ENCODE assay signal across 8 cellular contexts in the genomic region with DNA sequence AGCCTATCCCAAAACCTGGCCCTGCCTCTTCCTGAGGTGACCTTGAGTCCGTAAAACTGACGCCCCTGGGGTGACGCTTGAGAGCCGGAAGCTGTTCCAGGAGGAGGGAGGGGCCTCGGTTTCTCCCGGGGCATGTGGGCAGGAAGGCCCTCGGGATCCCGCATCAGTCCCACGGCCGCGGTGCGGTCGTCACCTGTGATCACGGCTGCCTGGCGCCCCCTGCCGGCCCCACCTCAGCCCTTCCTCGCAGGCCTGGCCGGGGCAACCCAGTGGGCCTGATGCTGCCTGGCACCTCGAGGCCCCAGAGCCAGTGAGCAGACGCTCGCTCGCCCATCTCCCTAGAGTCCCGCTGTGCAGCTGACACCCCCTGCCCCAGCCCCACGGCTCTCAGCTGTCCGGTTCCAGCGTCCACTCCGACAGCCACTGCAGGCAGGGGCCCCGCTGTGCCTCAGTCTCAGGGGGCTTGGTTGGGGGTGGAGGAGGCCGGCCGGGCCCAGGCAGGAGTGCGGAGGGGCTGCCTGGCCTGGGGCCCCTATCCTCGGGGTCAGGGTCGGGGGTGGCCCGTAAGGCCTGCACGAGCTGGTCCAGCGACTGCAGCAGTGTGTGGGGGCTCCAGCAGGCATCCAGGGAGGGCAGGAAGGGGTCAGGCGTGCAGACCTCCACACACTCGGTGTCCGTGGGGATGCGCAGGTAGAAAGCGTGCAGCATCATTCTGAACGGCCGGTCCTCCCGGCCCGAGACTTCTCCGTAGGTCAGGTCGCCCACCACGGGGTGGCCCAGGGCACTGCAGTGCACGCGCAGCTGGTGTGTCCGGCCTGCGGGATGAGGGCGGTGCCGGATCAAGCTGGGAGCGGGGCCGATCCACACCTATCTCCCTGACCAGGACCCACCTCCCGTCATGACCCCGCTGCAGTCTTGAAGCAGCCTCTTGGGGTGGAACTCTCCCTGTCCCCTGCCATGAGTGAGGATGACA. TPM values are rescaled to one million over a fixed set of nuclear protein-coding genes. Genes with fewer than 3 reads are reported as not detected.
DNase-seq lines count a peak whose midpoint lies in the region; ATAC-seq and TF ChIP-seq lines count a peak whose summit lies in the region.

No MANE protein-coding gene starts in this region.

- WGBS in mesenchymal stem cell: 68% methylated on average over 52 of the region's 58 CpGs

- peak overlapping the region; percentile 27 for H4K8ac ChIP-seq in mesenchymal stem cell (ENCODE audit: low read length)

- H3K79me1 ChIP-seq in mesenchymal stem cell (replicated peaks; ENCODE audit: low read length, poor library complexity, severe bottlenecking): peaks cover 31% of the 10 kb centered on the region

- H3K27me3 ChIP-seq in mesenchymal stem cell (ENCODE audit: control insufficient read depth in 1 of 2, insufficient read depth in 1 of 2, low read length in 2 of 2): peaks cover 3 to 30% of the 10 kb centered on the region in 2 experiments

- TF ChIP-seq POLR2A in NB4 (IDR thresholded peaks at IDR 0.05; ENCODE audit: extremely low read depth, insufficient read length): no peak

- H3K9ac ChIP-seq in mesenchymal stem cell (ENCODE audit: low read length): no peak overlapping the region

- H2AK5ac ChIP-seq in mesenchymal stem cell (ENCODE audit: low read length, severe bottlenecking): no peak overlapping the region

- H3K9me3 ChIP-seq in mesenchymal stem cell (ENCODE audit: control insufficient read depth, low read length): no peaks in the 10 kb centered on the region

- no peak overlapping the region for H3K23ac ChIP-seq in mesenchymal stem cell (ENCODE audit: low read length in 2 of 2)

- peaks cover 8 to 54% of the 10 kb centered on the region in 2 experiments for H3K36me3 ChIP-seq in mesenchymal stem cell (ENCODE audit: control insufficient read depth in 1 of 2, insufficient read depth in 2 of 2, low read depth in 1 of 2, low read length in 2 of 2)

- H3K4me1 ChIP-seq in mesenchymal stem cell (ENCODE audit: control insufficient read depth, insufficient read depth, low read depth, low read length): peaks cover 35% of the 10 kb centered on the region

- H3K4me3 ChIP-seq in NB4 (ENCODE audit: low read depth, low read length): no peak overlapping the region
- no peak overlapping the region for H3K4me3 ChIP-seq in mesenchymal stem cell (ENCODE audit: insufficient read depth in 1 of 2, low read depth in 1 of 2, low read length in 2 of 2)

- H3K18ac ChIP-seq in mesenchymal stem cell (ENCODE audit: low read depth in 1 of 2, low read length in 2 of 2): no peak overlapping the region

- no peak overlapping the region for H3K4me2 ChIP-seq in mesenchymal stem cell (ENCODE audit: low read length, poor library complexity, severe bottlenecking)

- no peak overlapping the region for H2BK5ac ChIP-seq in mesenchymal stem cell (ENCODE audit: low read depth, low read length, poor library complexity, severe bottlenecking)

- H2BK12ac ChIP-seq in mesenchymal stem cell (ENCODE audit: low read length in 2 of 2): no peak overlapping the region

- H3K27ac ChIP-seq in mesenchymal stem cell (ENCODE audit: low read length, poor library complexity, severe bottlenecking): no peak overlapping the region

- ATAC-seq in HG02763 (IDR thresholded peaks at IDR 0.05; ENCODE audit: unreplicated experiment): no peak

- no peak overlapping the region for H2BK120ac ChIP-seq in mesenchymal stem cell (ENCODE audit: low read depth, low read length)

- TF ChIP-seq CTCF in NB4 (IDR thresholded peaks at IDR 0.05; ENCODE audit: low read depth, low read length): peak; percentile 54

- no peak overlapping the region for H2BK15ac ChIP-seq in mesenchymal stem cell (ENCODE audit: low read depth, poor library complexity, severe bottlenecking)

- no peak overlapping the region for H3K4ac ChIP-seq in mesenchymal stem cell (ENCODE audit: low read depth in 1 of 2, low read length in 2 of 2)

- no peak overlapping the region for H2AFZ ChIP-seq in mesenchymal stem cell (ENCODE audit: low read depth, low read length)

- no peak overlapping the region for H4K91ac ChIP-seq in mesenchymal stem cell (ENCODE audit: low read length)

- DNase-seq in DMS153 treated with DMSO at 0.1 percent for 48 hours (lab: John Stamatoyannopoulos, UW; ENCODE audit: unreplicated experiment) (peak; percentile 36), NB4 (ENCODE audit: low read depth) (peak; percentile 58), ecto neural progenitor cell (ENCODE audit: low spot score) (peak; percentile 88), mesenchymal stem cell (peak; percentile 49), NCI-H446 treated with DMSO at 0.1 percent for 48 hours (lab: John Stamatoyannopoulos, UW) (no peak)
- DNase-seq in activated CD8-positive, alpha-beta memory T cell treated with anti-CD3 and anti-CD28 coated beads for 1 hour (ENCODE audit: extremely low read depth in 1 of 2, low read depth in 1 of 2): peak; percentile 29 to 69
- DNase-seq in stimulated activated CD8-positive, alpha-beta memory T cell treated with anti-CD3 and anti-CD28 coated beads, Interleukin-4, amount 100 ng/mL, for 1 hour (ENCODE audit: low read depth in 2 of 2, low spot score in 1 of 2): peak; percentile 53 to 56

- H3K14ac ChIP-seq in mesenchymal stem cell (ENCODE audit: low read length in 2 of 2): no peak overlapping the region

RNA-seq across cellular contexts. Expression of gene RPUSD1, which starts 2.3 kb away (rescaled TPM):
- polyA plus RNA-seq in mesenchymal stem cell (2013, experiment 1 of 2): 20.2 TPM
- 20.1 TPM for polyA plus RNA-seq in mesenchymal stem cell (2013, experiment 2 of 2)

RNA-seq across cellular contexts. Expression of gene CHTF18, which starts 2.6 kb away (rescaled TPM):
- 6.2 TPM for polyA plus RNA-seq in mesenchymal stem cell (2013, experiment 1 of 2)
- polyA plus RNA-seq in mesenchymal stem cell (2013, experiment 2 of 2): 6.0 TPM

RNA-seq across cellular contexts. Expression of gene GNG13, which starts 14.7 kb away (rescaled TPM):
- polyA plus RNA-seq in mesenchymal stem cell (2013, experiment 1 of 2): not detected
- polyA plus RNA-seq in mesenchymal stem cell (2013, experiment 2 of 2): not detected

RNA-seq across cellular contexts. Expression of gene MSLN, which starts 25.3 kb away (rescaled TPM):
- not detected for polyA plus RNA-seq in mesenchymal stem cell (2013, experiment 1 of 2)
- not detected for polyA plus RNA-seq in mesenchymal stem cell (2013, experiment 2 of 2)

RNA-seq across cellular contexts. Expression of gene CIAO3, which starts 45.1 kb away (rescaled TPM):
- polyA plus RNA-seq in mesenchymal stem cell (2013, experiment 1 of 2): 10.3 TPM
- 11.2 TPM for polyA plus RNA-seq in mesenchymal stem cell (2013, experiment 2 of 2)
